ENCODE assay signal across 9 cellular contexts in the genomic region with DNA sequence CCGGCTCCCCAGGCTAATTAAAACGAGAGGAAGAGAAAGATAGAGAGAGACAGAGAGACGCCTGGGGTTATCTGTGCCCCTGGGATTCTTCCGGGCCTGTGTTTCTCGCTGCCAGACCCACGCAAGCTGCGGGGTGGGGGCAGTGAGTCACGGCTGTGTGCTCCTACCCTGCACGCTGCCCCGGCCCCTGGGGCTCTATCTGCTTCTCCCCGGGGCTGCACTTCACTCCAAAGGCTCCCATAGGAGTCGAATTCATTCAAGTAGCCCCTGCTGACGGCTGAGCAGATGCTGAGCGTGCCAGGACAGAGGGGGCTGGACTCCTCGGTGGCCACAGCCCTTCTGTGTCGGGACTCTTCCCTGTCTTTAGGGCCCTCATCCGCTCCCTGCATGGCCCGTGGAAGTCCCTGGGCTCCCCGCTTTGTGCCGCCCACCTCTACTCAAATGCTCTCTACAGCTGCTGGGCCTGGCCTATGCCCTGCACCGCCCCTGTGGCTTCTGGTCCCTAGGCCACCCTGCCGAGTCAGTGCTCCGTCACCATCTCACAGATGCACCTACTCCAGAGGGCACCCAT. TPM values are rescaled to one million over a fixed set of nuclear protein-coding genes. Genes with fewer than 3 reads are reported as not detected.
A peak's percentile ranks its signal among the peaks of the same experiment; 100 is the strongest.
DNase-seq lines count a peak whose midpoint lies in the region; ATAC-seq and TF ChIP-seq lines count a peak whose summit lies in the region.
"Had no signal": no experiment of that assay in that cellular context is flagged by ENCODE, and none has a peak within 500 bp of the region (broad histone marks: within the 10 kb centered on the region; RNA-seq: fewer than 3 reads in every experiment).

No MANE protein-coding gene starts in this region.

- H3K9me3 ChIP-seq in lower lobe of right lung (no peaks in the 10 kb centered on the region), upper lobe of right lung (no peaks in the 10 kb centered on the region)

- peak; percentile 8 for DNase-seq in activated naive CD4-positive, alpha-beta T cell treated with anti-CD3 and anti-CD28 coated beads, Interleukin-2, amount 50 U/mL, for 16 hours
- no peak for DNase-seq in activated naive CD4-positive, alpha-beta T cell treated with Interleukin-2 at 50 U/mL for 16 hours
- peak; percentile 77 for DNase-seq in brain microvascular endothelial cell
- no peak for DNase-seq in lower lobe of right lung
- peak; percentile 38 for DNase-seq in upper lobe of right lung
- no peak for DNase-seq in stimulated activated CD4-positive, alpha-beta T cell treated with anti-CD3 and anti-CD28 coated beads, Interleukin-2, amount 100 ng/mL, for 48 hours
- DNase-seq: natural killer cell had no signal

- in situ Hi-C loops in brain microvascular endothelial cell (cut with HindIII; ENCODE audit: low pct_ligation_motif_present, low sequenced_read_pairs) = no loop called here

- ATAC-seq in lower lobe of right lung (no peak), upper lobe of right lung (no peak), HG03045 (IDR thresholded peaks at IDR 0.05; ENCODE audit: unreplicated experiment) (no peak), HG03469 (IDR thresholded peaks at IDR 0.05; ENCODE audit: unreplicated experiment) (no peak)
- ATAC-seq: natural killer cell had no signal

- TF ChIP-seq CTCF in brain microvascular endothelial cell (IDR thresholded peaks at IDR 0.05; ENCODE audit: low read depth, low read length, missing control alignments) (no peak), lower lobe of right lung (IDR thresholded peaks at IDR 0.05) (no peak), upper lobe of right lung (IDR thresholded peaks at IDR 0.05) (no peak)

- H3K36me3 ChIP-seq in brain microvascular endothelial cell (replicated peaks) = no peaks in the 10 kb centered on the region
- no peaks in the 10 kb centered on the region for H3K36me3 ChIP-seq in lower lobe of right lung
- H3K36me3 ChIP-seq in upper lobe of right lung = no peaks in the 10 kb centered on the region

- peak overlapping the region; percentile 93 for H3K27ac ChIP-seq in brain microvascular endothelial cell
- H3K27ac ChIP-seq in lower lobe of right lung = peak overlapping the region; percentile 32
- peak overlapping the region; percentile 13 for H3K27ac ChIP-seq in upper lobe of right lung

- no peaks in the 10 kb centered on the region for H3K27me3 ChIP-seq in brain microvascular endothelial cell (replicated peaks)
- no peaks in the 10 kb centered on the region for H3K27me3 ChIP-seq in lower lobe of right lung (ENCODE audit: low read depth)
- no peaks in the 10 kb centered on the region for H3K27me3 ChIP-seq in upper lobe of right lung

- H3K4me3 ChIP-seq in brain microvascular endothelial cell (ENCODE audit: low read depth, low read length) = no peak overlapping the region
- H3K4me3 ChIP-seq in lower lobe of right lung = no peak overlapping the region
- no peak overlapping the region for H3K4me3 ChIP-seq in upper lobe of right lung

- intact Hi-C loops in lower lobe of right lung (cut with DNase I) = no loop called here
- intact Hi-C loops in upper lobe of right lung (cut with DNase I) = no loop called here

- H3K4me1 ChIP-seq in lower lobe of right lung (peaks cover 14% of the 10 kb centered on the region), upper lobe of right lung (peaks cover 5% of the 10 kb centered on the region)

RNA-seq across cellular contexts. Expression of a gene that starts 22.8 kb away (rescaled TPM):
- total RNA-seq in lower lobe of right lung (3.4 TPM), upper lobe of right lung (6.8 TPM)

Comparison
In these comparisons a context has a peak if more than half of its experiments do, and no peak if none do; other contexts are left out.
1. DNase-seq: peak in activated naive CD4-positive, alpha-beta T cell treated with anti-CD3 and anti-CD28 coated beads, Interleukin-2, amount 50 U/mL, for 16 hours (single experiment), brain microvascular endothelial cell (single experiment) and upper lobe of right lung (single experiment); none in activated naive CD4-positive, alpha-beta T cell treated with Interleukin-2 at 50 U/mL for 16 hours (single experiment), lower lobe of right lung (single experiment) and stimulated activated CD4-positive, alpha-beta T cell treated with anti-CD3 and anti-CD28 coated beads, Interleukin-2, amount 100 ng/mL, for 48 hours (0 of 2).
2. H3K27ac ChIP-seq: peak in every context shown above with its lines; median percentile 93 in brain microvascular endothelial cell; 32 in lower lobe of right lung; 13 in upper lobe of right lung.